In the genomic region with DNA sequence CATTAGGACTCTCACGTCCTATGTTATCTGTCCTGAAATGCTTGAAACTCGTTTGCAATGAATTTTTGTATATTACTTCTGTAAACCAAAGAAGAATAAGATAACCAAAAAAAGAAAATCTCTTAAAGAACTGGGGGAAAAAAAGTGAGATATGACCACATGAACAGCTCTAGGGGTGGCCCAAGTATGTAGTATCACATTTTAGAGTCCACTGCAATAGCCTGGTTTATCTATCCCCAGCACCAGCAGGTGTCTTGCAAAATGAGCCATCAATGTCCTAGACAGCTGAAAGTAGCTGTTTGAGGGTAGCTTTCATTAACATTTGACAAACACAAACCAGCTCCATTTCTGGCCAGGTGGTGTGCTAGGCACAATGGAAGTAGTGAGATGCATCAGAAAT, we compare ENCODE assay signal across 18 cellular contexts.
DNase-seq lines count a peak whose midpoint lies in the region; ATAC-seq and TF ChIP-seq lines count a peak whose summit lies in the region.
"Had no signal": no experiment of that assay in that cellular context is flagged by ENCODE, and none has a peak within 500 bp of the region (broad histone marks: within the 10 kb centered on the region; RNA-seq: fewer than 3 reads in every experiment).

No MANE protein-coding gene starts in this region.

- POLR2A ChIA-PET in HEK293 (lab: Yijun Ruan, JAX), result no interaction called here

- no peaks in the 10 kb centered on the region for H3K4me1 ChIP-seq in HEK293 (ENCODE audit: control insufficient read depth, insufficient read depth, low read length)
- H3K4me1 ChIP-seq: Caco-2 had no signal

- H3K36me3 ChIP-seq in HEK293 (ENCODE audit: control insufficient read depth in 2 of 2, insufficient read depth in 1 of 2, low read length in 2 of 2), result no peaks in the 10 kb centered on the region

- TF ChIP-seq CTCF in HEK293 (tag by site-specific recombination; IDR thresholded peaks at IDR 0.05), result no peak

- H3K27ac ChIP-seq in HEK293 (ENCODE audit: extremely low read depth, low read depth, low read length), result no peak overlapping the region

- H3K9me3 ChIP-seq in HEK293 (ENCODE audit: control insufficient read depth, insufficient read depth, low read depth, low read length), result no peaks in the 10 kb centered on the region
- H3K9me3 ChIP-seq: Caco-2 had no signal

- no peak for ATAC-seq in HG02678 (IDR thresholded peaks at IDR 0.05; ENCODE audit: unreplicated experiment)
- ATAC-seq in GM18873 (IDR thresholded peaks at IDR 0.05; ENCODE audit: low FRiP score, unreplicated experiment), result no peak
- ATAC-seq: GM12878, GM23338, HCT116 had no signal

- peak; percentile 10 for DNase-seq in NCI-H345 (lab: John Stamatoyannopoulos, UW)
- DNase-seq in NCI-H345 treated with DMSO at 0.1 percent for 48 hours (lab: John Stamatoyannopoulos, UW; ENCODE audit: unreplicated experiment), result no peak
- peak; percentile 16 for DNase-seq in COLO668 (lab: John Stamatoyannopoulos, UW; ENCODE audit: unreplicated experiment)
- peak; percentile 60 for DNase-seq in RPMI8226
- no peak for DNase-seq in UCSD-AML1 (lab: John Stamatoyannopoulos, UW; ENCODE audit: unreplicated experiment)
- DNase-seq: C1 segment of cervical spinal cord; Caco-2; CD4-positive, alpha-beta memory T cell; DMS153; DND-41; H9; HFFc6 had no signal

- CTCF ChIA-PET in HEK293 (lab: Yijun Ruan, JAX), result interaction anchor here (0.7 to 0.9 kb wide), 3 partner anchors 87 to 483 kb away, joined by 3 to 4 read pairs (median 3); no protein-coding TSS in a partner anchor

- no peak overlapping the region for H3K4me3 ChIP-seq in HEK293 (ENCODE audit: low read depth, low read length)
- H3K4me3 ChIP-seq: GM12878, GM23338 had no signal

TF ChIP-seq in HEK293, 187 proteins besides CTCF, POLR2A, EP300 and RAD21:
- TF ChIP-seq ZNF302 (tag by site-specific recombination; IDR thresholded peaks at IDR 0.05; ENCODE audit: low read depth) (no peak), GLIS2 (tag by site-specific recombination; IDR thresholded peaks at IDR 0.05) (no peak), ZNF830 (tag by site-specific recombination; IDR thresholded peaks at IDR 0.05; ENCODE audit: low read depth) (no peak), ZSCAN23 (tag by site-specific recombination; IDR thresholded peaks at IDR 0.05) (no peak), ZNF791 (tag by site-specific recombination; IDR thresholded peaks at IDR 0.05) (0 out of 2 replicates have a peak, but pooled peaks have one; percentile 32)

Comparison
In these comparisons a context has a peak if more than half of its experiments do, and no peak if none do; other contexts are left out.
1. DNase-seq: peak in NCI-H345 (single experiment), COLO668 (single experiment) and RPMI8226 (single experiment); none in NCI-H345 treated with DMSO at 0.1 percent for 48 hours (single experiment) and UCSD-AML1 (single experiment).